8 cellular contexts compared by ENCODE assay signal in genomic region chr19:41325640-41325946, GRCh38. TPM values are rescaled to one million over a fixed set of nuclear protein-coding genes. Genes with fewer than 3 reads are reported as not detected.
DNase-seq lines count a peak whose midpoint lies in the region; ATAC-seq, FAIRE-seq and TF ChIP-seq lines count a peak whose summit lies in the region.

No MANE protein-coding gene starts in this region.

- ATAC-seq in Right ventricle myocardium inferior: no peak
- ATAC-seq in effector memory CD8-positive, alpha-beta T cell (replicated peaks): no peak
- ATAC-seq in natural killer cell: no peak
- ATAC-seq in HG02759 (IDR thresholded peaks at IDR 0.05; ENCODE audit: unreplicated experiment): no peak

- peaks cover 55 to 64% of the 10 kb centered on the region in 2 donors for H3K4me1 Mint-ChIP-seq in effector memory CD8-positive, alpha-beta T cell (ENCODE audit: low read depth in 2 of 2)
- H3K4me1 Mint-ChIP-seq in natural killer cell: peaks cover 69 to 81% of the 10 kb centered on the region in 2 donors

- H3K27me3 ChIP-seq in left ventricle myocardium inferior (ENCODE audit: low read depth) (no peaks in the 10 kb centered on the region), uterus (no peaks in the 10 kb centered on the region)

- no peaks in the 10 kb centered on the region for H3K27me3 Mint-ChIP-seq in effector memory CD8-positive, alpha-beta T cell
- H3K27me3 Mint-ChIP-seq in natural killer cell (ENCODE audit: low read depth in 2 of 2): no peaks in the 10 kb centered on the region

- intact Hi-C loops in left ventricle myocardium inferior (cut with micrococcal nuclease) (no loop called here), Right ventricle myocardium inferior (cut with DNase I) (loop anchor here (1.0 kb wide), 1 partner anchor 26 kb away; no protein-coding TSS in a partner anchor), natural killer cell (cut with micrococcal nuclease) (loop anchor here (5.0 kb wide), 1 partner anchor 638 kb away; no protein-coding TSS in a partner anchor), uterus (cut with DNase I; ENCODE audit: low total_unique reads) (no loop called here)

- peak overlapping the region; percentile 84 for H3K27ac ChIP-seq in left ventricle myocardium inferior (replicated peaks)
- H3K27ac ChIP-seq in uterus: peak overlapping the region; percentile 96 to 99

- no peaks in the 10 kb centered on the region for H3K9me3 ChIP-seq in left ventricle myocardium inferior (replicated peaks)
- no peaks in the 10 kb centered on the region for H3K9me3 ChIP-seq in uterus

- H3K4me1 ChIP-seq in left ventricle myocardium inferior (peaks cover 87% of the 10 kb centered on the region), uterus (peaks cover 10 to 46% of the 10 kb centered on the region in 2 donors)

- no peak for FAIRE-seq in GM12891 (lab: Jason Lieb, UNC)

- H3K4me3 Mint-ChIP-seq in effector memory CD8-positive, alpha-beta T cell: peak overlapping the region; percentile 53 to 56
- H3K4me3 Mint-ChIP-seq in natural killer cell: peak overlapping the region; percentile 91

- H3K27ac Mint-ChIP-seq in effector memory CD8-positive, alpha-beta T cell: peak overlapping the region; percentile 97 to 98
- peak overlapping the region; percentile 94 to 97 for H3K27ac Mint-ChIP-seq in natural killer cell

- no peak for TF ChIP-seq CTCF in left ventricle myocardium inferior (IDR thresholded peaks at IDR 0.05; ENCODE audit: borderline replicate concordance)
- no peak for TF ChIP-seq CTCF in natural killer cell (IDR thresholded peaks at IDR 0.05)
- no peak for TF ChIP-seq CTCF in uterus (IDR thresholded peaks at IDR 0.05)

- TF ChIP-seq POLR2A in uterus (IDR thresholded peaks at IDR 0.05) (no peak), GM12891 (IDR thresholded peaks at IDR 0.05; ENCODE audit: low read depth, low read length) (no peak)

- H3K9me3 Mint-ChIP-seq in effector memory CD8-positive, alpha-beta T cell: no peaks in the 10 kb centered on the region
- H3K9me3 Mint-ChIP-seq in natural killer cell: no peaks in the 10 kb centered on the region

- peak overlapping the region; percentile 61 for H3K4me3 ChIP-seq in left ventricle myocardium inferior
- H3K4me3 ChIP-seq in uterus: peak overlapping the region; percentile 10 to 25

- H3K36me3 ChIP-seq in left ventricle myocardium inferior (peaks cover 22% of the 10 kb centered on the region), uterus (no peaks in the 10 kb centered on the region)

- H3K36me3 Mint-ChIP-seq in effector memory CD8-positive, alpha-beta T cell (ENCODE audit: insufficient read depth): peaks cover 100% of the 10 kb centered on the region
- no peaks in the 10 kb centered on the region for H3K36me3 Mint-ChIP-seq in natural killer cell

- DNase-seq in left ventricle myocardium inferior (no peak), Right ventricle myocardium inferior (ENCODE audit: missing footprints) (no peak), natural killer cell (no peak), uterus (peak in 1 of 2 donors; percentile 37), GM12891 (ENCODE audit: insufficient read length, low spot score) (no peak), NCI-H146 (lab: John Stamatoyannopoulos, UW) (no peak)
- no peak for DNase-seq in effector memory CD8-positive, alpha-beta T cell

TF ChIP-seq in GM12891, 5 proteins besides CTCF, POLR2A, EP300 and RAD21:
- no peak for TF ChIP-seq SPI1 (IDR thresholded peaks at IDR 0.05; ENCODE audit: low read depth, low read length)
- TF ChIP-seq PAX5 (IDR thresholded peaks at IDR 0.05; ENCODE audit: insufficient read depth, low read length, severe bottlenecking): no peak
- no peak for TF ChIP-seq TAF1 (IDR thresholded peaks at IDR 0.05; ENCODE audit: low read depth, low read length)
- no peak for TF ChIP-seq POLR2AphosphoS5 (IDR thresholded peaks at IDR 0.05; ENCODE audit: low read depth, low read length)
- TF ChIP-seq POU2F2 (IDR thresholded peaks at IDR 0.05; ENCODE audit: low read depth, low read length): no peak
TF ChIP-seq in GM12891: peak in this region for 0.

RNA-seq across cellular contexts. Expression of gene CCDC97, which starts 15.6 kb away (rescaled TPM):
- total RNA-seq in left ventricle myocardium inferior (15.5 TPM), Right ventricle myocardium inferior (14.6 TPM), natural killer cell (10 to 100 TPM; 41.1 to 44.3 (median 44.0) TPM), uterus (10 to 100 TPM in 2 of 4 donors, 1 to 10 TPM in 2; 4.4 to 38.0 (median 10.8) TPM)
- 23.5 TPM for polyA plus RNA-seq in GM12891 (2012; ENCODE audit: low read depth, missing spikeins)

RNA-seq across cellular contexts. Expression of gene TGFB1, which starts 28.1 kb away (rescaled TPM):
- total RNA-seq in left ventricle myocardium inferior (14.9 TPM), Right ventricle myocardium inferior (15.0 TPM), natural killer cell (100 to 1,000 TPM; 682 to 761 (median 729) TPM), uterus (10 to 100 TPM in 2 of 4 donors, 1 to 10 TPM in 2; 6.7 to 61.7 (median 15.7) TPM)
- 61.9 TPM for polyA plus RNA-seq in GM12891 (2012; ENCODE audit: low read depth, missing spikeins)

RNA-seq across cellular contexts. Expression of gene B9D2, which starts 38.4 kb away (rescaled TPM):
- total RNA-seq in left ventricle myocardium inferior: 2.5 TPM
- 3.2 TPM for total RNA-seq in Right ventricle myocardium inferior
- total RNA-seq in natural killer cell: 10 to 100 TPM; 18.1 to 22.2 (median 18.7) TPM
- total RNA-seq in uterus: 1 to 10 TPM in 2 of 4 donors, under 1 TPM in 1, not detected in 1; 0.29 to 6.2 (median 3.5) TPM
- polyA plus RNA-seq in GM12891 (2012; ENCODE audit: low read depth, missing spikeins): 8.1 TPM

RNA-seq across cellular contexts. Expression of gene TMEM91, which starts 50.7 kb away (rescaled TPM):
- total RNA-seq in left ventricle myocardium inferior (2.8 TPM), Right ventricle myocardium inferior (3.8 TPM), natural killer cell (10 to 100 TPM; 13.6 to 22.8 (median 20.8) TPM), uterus (10 to 100 TPM in 2 of 4 donors, 1 to 10 TPM in 2; 7.1 to 28.1 (median 10.9) TPM)
- 7.1 TPM for polyA plus RNA-seq in GM12891 (2012; ENCODE audit: low read depth, missing spikeins)

Comparison
In these comparisons a context has a peak if more than half of its experiments do, and no peak if none do; other contexts are left out.
1. intact Hi-C loops: an anchor here in Right ventricle myocardium inferior (1.0 kb wide) and natural killer cell (5.0 kb wide); none called in left ventricle myocardium inferior and uterus.
2. RNA of gene TGFB1, which starts 28.1 kb away (total RNA-seq): 682 to 761 TPM in natural killer cell; 6.7 to 61.7 TPM in uterus, 15.0 TPM in Right ventricle myocardium inferior (single experiment) and 14.9 TPM in left ventricle myocardium inferior (single experiment); every median in the first group is over 10 times any median in the second.